ENCODE assay signal across 8 cellular contexts in genomic region chr3:10738688-10739372, GRCh38.
A peak's percentile ranks its signal among the peaks of the same experiment; 100 is the strongest.
DNase-seq lines count a peak whose midpoint lies in the region; ATAC-seq and TF ChIP-seq lines count a peak whose summit lies in the region.

No MANE protein-coding gene starts in this region.

- no peaks in the 10 kb centered on the region for H3K36me3 ChIP-seq in WERI-Rb-1

- DNase-seq in NCI-H187 (lab: John Stamatoyannopoulos, UW) (peak; percentile 1 to 19), NCI-H187 treated with DMSO at 0.1 percent for 48 hours (lab: John Stamatoyannopoulos, UW) (no peak), NCI-H2029 (lab: John Stamatoyannopoulos, UW) (peak; percentile 66), WERI-Rb-1 (peak; percentile 82), T47D (ENCODE audit: low read depth in 1 of 2, low spot score in 1 of 2) (peak; percentile 61 to 74), iPS-NIHi11 (ENCODE audit: low spot score) (peak; percentile 74), smooth muscle cell of the brain vasculature (ENCODE audit: low read depth, low spot score) (peak; percentile 26)

- no peak overlapping the region; the same call in 1 of the 2 replicates for H3K27ac ChIP-seq in WERI-Rb-1

- peak; percentile 69 for TF ChIP-seq CTCF in WERI-Rb-1 (IDR thresholded peaks at IDR 0.05; ENCODE audit: low read depth, low read length)

- H3K27me3 ChIP-seq in WERI-Rb-1 (ENCODE audit: insufficient read depth, low read depth, severe bottlenecking) = peaks cover 5% of the 10 kb centered on the region

- H3K4me3 ChIP-seq in WERI-Rb-1 (ENCODE audit: low read depth, low read length) = peak overlapping the region; percentile 72

- in situ Hi-C loops in T47D (cut with HindIII; ENCODE audit: low pct_unique_long_range_greater_than_20kb, low sequenced_read_pairs) = no loop called here

- H3K9me3 ChIP-seq in WERI-Rb-1 (ENCODE audit: severe bottlenecking) = peaks cover 5% of the 10 kb centered on the region

- no peak for ATAC-seq in HG03045 (IDR thresholded peaks at IDR 0.05; ENCODE audit: unreplicated experiment)
